Comparison of ENCODE assay signal across 2 cellular contexts in genomic region chr17:42775534-42776098, GRCh38.
TF ChIP-seq lines count a peak whose summit lies in the region.

No MANE protein-coding gene starts in this region.

TF ChIP-seq in HepG2, 621 proteins besides CTCF, POLR2A, EP300 and RAD21 (continues in another document):
- TF ChIP-seq HMG20A (CRISPR knock-in tag; IDR thresholded peaks at IDR 0.05; ENCODE audit: borderline replicate concordance) (peak; percentile 26; the same call in 1 of the 2 replicates), THAP11 (CRISPR knock-in tag; IDR thresholded peaks at IDR 0.05) (peak; percentile 41), KDM2A (CRISPR knock-in tag; IDR thresholded peaks at IDR 0.05; ENCODE audit: borderline replicate concordance, low read depth) (no peak), MEF2D (CRISPR knock-in tag; IDR thresholded peaks at IDR 0.05) (peak; percentile 62; the same call in 1 of the 2 replicates), SRSF4 (IDR thresholded peaks at IDR 0.05; ENCODE audit: low read depth, low read length, poor library complexity, severe bottlenecking) (no peak), KAT7 (CRISPR knock-in tag; IDR thresholded peaks at IDR 0.05; ENCODE audit: borderline replicate concordance) (no peak), HDAC6 (IDR thresholded peaks at IDR 0.05; ENCODE audit: low read depth, low read length) (no peak), BHLHE40 (IDR thresholded peaks at IDR 0.05; ENCODE audit: low read length) (peak; percentile 74), GABPA (IDR thresholded peaks at IDR 0.05; ENCODE audit: low read depth, low read length) (no peak), GABPA (CRISPR knock-in tag; IDR thresholded peaks at IDR 0.05; ENCODE audit: low read depth) (peak; percentile 61), PAXIP1 (CRISPR knock-in tag; conservative IDR thresholded peaks at IDR 0.05) (0 out of 2 replicates have a peak, but pooled peaks have one; percentile 17), KLF12 (CRISPR knock-in tag; IDR thresholded peaks at IDR 0.05; ENCODE audit: borderline replicate concordance) (no peak), CHD2 (IDR thresholded peaks at IDR 0.05; ENCODE audit: low read depth, low read length) (no peak), ZNF24 (IDR thresholded peaks at IDR 0.05) (no peak), POLR2G (IDR thresholded peaks at IDR 0.05; ENCODE audit: low read depth, low read length) (peak; percentile 21; the same call in 1 of the 2 replicates), ZNF407 (CRISPR knock-in tag; IDR thresholded peaks at IDR 0.05; ENCODE audit: not compliant biosample characterization) (no peak)

TF ChIP-seq in endothelial cell of umbilical vein, 7 proteins besides CTCF, POLR2A, EP300 and RAD21:
- no peak for TF ChIP-seq JUN (IDR thresholded peaks at IDR 0.05; ENCODE audit: borderline replicate concordance, insufficient read depth, insufficient read length, low read depth)
- TF ChIP-seq MYC (IDR thresholded peaks at IDR 0.05; ENCODE audit: low read depth, low read length): no peak
- no peak for TF ChIP-seq MAX (IDR thresholded peaks at IDR 0.05; ENCODE audit: insufficient read depth, insufficient read length)
- TF ChIP-seq EZH2 (IDR thresholded peaks at IDR 0.05; ENCODE audit: borderline replicate concordance, low read depth, low read length, severe bottlenecking): no peak
- TF ChIP-seq POLR2AphosphoS5 (IDR thresholded peaks at IDR 0.05; ENCODE audit: insufficient read depth, low read depth, low read length): no peak
- TF ChIP-seq FOS (IDR thresholded peaks at IDR 0.05; ENCODE audit: borderline replicate concordance, insufficient read depth, low read length): no peak
- TF ChIP-seq GATA2 (IDR thresholded peaks at IDR 0.05; ENCODE audit: insufficient read depth, insufficient read length, low read depth, low read length): no peak
